In the genomic region with DNA sequence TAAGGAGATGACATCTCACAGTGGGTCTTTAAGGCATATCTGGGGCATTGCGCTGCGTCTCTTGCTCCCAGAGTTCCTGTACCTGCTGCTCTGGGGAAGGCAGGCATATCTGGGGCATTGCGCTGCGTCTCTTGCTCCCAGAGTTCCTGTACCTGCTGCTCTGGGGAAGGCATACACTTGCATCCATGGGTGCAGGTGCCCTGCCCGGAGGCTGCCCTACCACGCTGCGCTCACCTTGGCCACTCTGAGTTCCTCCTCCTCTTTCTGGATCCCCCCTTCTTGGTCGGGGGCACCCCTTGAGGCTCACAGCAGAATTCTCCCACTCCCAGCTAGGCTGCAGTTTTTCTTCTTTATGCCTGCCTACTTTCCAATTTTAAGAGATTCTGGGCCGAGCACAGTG, we compare ENCODE assay signal across 16 cellular contexts.
"Had no signal": no experiment of that assay in that cellular context is flagged by ENCODE, and none has a peak within 500 bp of the region (broad histone marks: within the 10 kb centered on the region; RNA-seq: fewer than 3 reads in every experiment).

No MANE protein-coding gene starts in this region.

- ATAC-seq: foreskin keratinocyte, gastroesophageal sphincter, heart left ventricle, left cardiac atrium, left lung, left ventricle myocardium superior, lower lobe of right lung had no signal

- H3K4me1 ChIP-seq: esophagus muscularis mucosa, foreskin keratinocyte, gastroesophageal sphincter, heart left ventricle, left lung, lower lobe of right lung had no signal

- H3K36me3 ChIP-seq: esophagus muscularis mucosa, gastroesophageal sphincter, heart left ventricle, left lung, lower lobe of right lung had no signal

- H3K27ac ChIP-seq: coronary artery, dorsolateral prefrontal cortex, esophagus muscularis mucosa, foreskin keratinocyte, gastroesophageal sphincter, heart left ventricle, hepatocyte, left lung, lower lobe of right lung had no signal

- DNase-seq: dermis blood vessel endothelial cell; dorsolateral prefrontal cortex; effector CD4-positive, alpha-beta T cell; effector memory CD4-positive, alpha-beta T cell; foreskin keratinocyte; heart left ventricle; left cardiac atrium; left lung; left ventricle myocardium superior; lower lobe of right lung; mesendoderm; midbrain had no signal

- H3K9me3 ChIP-seq: esophagus muscularis mucosa, gastroesophageal sphincter, left lung, lower lobe of right lung had no signal

- H3K27me3 ChIP-seq: foreskin keratinocyte, hepatocyte, left lung had no signal

- H3K4me3 ChIP-seq: coronary artery, dorsolateral prefrontal cortex, esophagus muscularis mucosa, gastroesophageal sphincter, heart left ventricle, hepatocyte, left lung, lower lobe of right lung had no signal
